1 cellular context compared by ENCODE assay signal in genomic region chr6:8084586-8084985, GRCh38.
TF ChIP-seq lines count a peak whose summit lies in the region.

No MANE protein-coding gene starts in this region.

TF ChIP-seq in HepG2, 621 proteins besides CTCF, POLR2A, EP300 and RAD21:
- TF ChIP-seq NFKBIZ (CRISPR knock-in tag; IDR thresholded peaks at IDR 0.05) (no peak), ZNF607 (CRISPR knock-in tag; IDR thresholded peaks at IDR 0.05; ENCODE audit: borderline replicate concordance) (0 out of 2 replicates have a peak, but pooled peaks have one; percentile 16), ZKSCAN8 (CRISPR knock-in tag; IDR thresholded peaks at IDR 0.05; ENCODE audit: borderline replicate concordance) (no peak), ZNF879 (CRISPR knock-in tag; IDR thresholded peaks at IDR 0.05) (peak; percentile 55; the same call in 1 of the 2 replicates), ZNF335 (CRISPR knock-in tag; IDR thresholded peaks at IDR 0.05) (0 out of 2 replicates have a peak, but pooled peaks have one; percentile 2), ZNF382 (CRISPR knock-in tag; IDR thresholded peaks at IDR 0.05; ENCODE audit: borderline replicate concordance) (no peak), ZNF672 (CRISPR knock-in tag; IDR thresholded peaks at IDR 0.05) (no peak), YY1 (IDR thresholded peaks at IDR 0.05; ENCODE audit: insufficient read depth, insufficient replicate concordance, low read depth, low read length) (peak; percentile 12), YEATS4 (CRISPR knock-in tag; IDR thresholded peaks at IDR 0.05; ENCODE audit: borderline replicate concordance) (0 out of 2 replicates have a peak, but pooled peaks have one; percentile 2)
